In the genomic region with DNA sequence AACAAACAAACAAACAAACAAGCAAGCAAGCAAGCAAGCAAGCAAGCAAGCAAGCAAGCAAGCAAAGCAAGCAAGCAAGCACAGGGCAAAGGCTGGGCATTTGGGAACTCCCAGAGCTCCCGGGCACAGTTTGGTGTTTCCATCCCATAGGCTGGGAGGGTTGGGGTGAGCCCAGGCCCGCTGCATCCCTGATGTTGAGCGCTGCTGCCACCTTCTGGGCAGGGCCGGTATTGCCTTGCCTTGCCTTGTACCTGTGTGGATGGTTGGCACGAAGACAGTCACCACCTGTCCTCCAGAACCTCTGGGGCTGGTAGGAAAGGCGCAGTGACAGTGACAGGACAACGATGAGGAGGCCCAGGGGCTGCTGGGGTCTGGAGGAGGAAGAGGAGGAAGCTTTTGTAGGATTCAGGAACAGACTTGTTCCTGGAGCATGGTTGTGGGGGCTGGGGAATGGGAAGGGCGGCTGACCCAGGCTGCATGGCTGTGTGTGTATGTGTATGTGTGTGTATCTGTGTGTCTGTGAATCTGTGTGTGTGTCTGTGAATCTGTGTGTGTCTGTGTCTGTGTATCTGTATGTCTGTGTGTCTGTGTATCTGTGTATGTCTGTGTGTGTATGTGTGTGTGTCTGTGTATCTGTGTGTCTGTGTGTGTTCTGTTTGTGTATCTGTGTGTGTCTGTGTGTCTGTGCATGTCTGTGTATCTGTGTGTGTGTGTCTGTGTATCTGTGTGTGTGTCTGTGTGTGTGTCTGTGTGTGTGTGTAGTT, we compare ENCODE assay signal across 8 cellular contexts. TPM values are rescaled to one million over a fixed set of nuclear protein-coding genes. Genes with fewer than 3 reads are reported as not detected.
DNase-seq lines count a peak whose midpoint lies in the region; ATAC-seq and TF ChIP-seq lines count a peak whose summit lies in the region.

No MANE protein-coding gene starts in this region.

- no peaks in the 10 kb centered on the region for H3K9me3 ChIP-seq in A673 (ENCODE audit: low read depth, low read length, poor library complexity, severe bottlenecking)
- no peaks in the 10 kb centered on the region for H3K9me3 ChIP-seq in left lung

- H3K27ac ChIP-seq in A673 (ENCODE audit: low read depth, low read length, poor library complexity, severe bottlenecking), result no peak overlapping the region
- no peak overlapping the region for H3K27ac ChIP-seq in left lung

- CTCF ChIA-PET in A673 (lab: Charles Lee), result interaction anchor here (0.5 to 1.9 kb wide), 20 partner anchors 9 to 204 kb away, joined by 3 to 45 read pairs (median 4); a partner anchor contains a TSS

- DNase-seq in A673 (ENCODE audit: low spot score), result peak; percentile 87
- DNase-seq in NCI-H510A (lab: John Stamatoyannopoulos, UW), result peak; percentile 38
- peak; percentile 82 to 98 for DNase-seq in activated CD4-positive, alpha-beta T cell treated with anti-CD3 and anti-CD28 coated beads for 4 hours
- DNase-seq in cerebellar nuclear complex (lab: John Stamatoyannopoulos, UW), result peak; percentile 28 to 57
- peak; percentile 81 to 97 for DNase-seq in left lung
- peak; percentile 85 to 98 for DNase-seq in stimulated activated CD4-positive, alpha-beta T cell treated with anti-CD3 and anti-CD28 coated beads, Interleukin-4, amount 100 ng/mL, for 48 hours (ENCODE audit: low read depth in 2 of 2)

- POLR2A ChIA-PET in A673 (lab: Charles Lee; ENCODE audit: low non-redundant PET), result no interaction called here

- intact Hi-C loops in A673 (cut with micrococcal nuclease; ENCODE audit: unreplicated experiment), result loop anchor here (1.0 kb wide), 1 partner anchor 119 kb away; no protein-coding TSS in a partner anchor
- intact Hi-C loops in left lung (cut with DNase I), result loop anchor here (5.0 to 10.0 kb wide), 2 partner anchors 111 to 119 kb away; no protein-coding TSS in a partner anchor

- H3K4me3 ChIP-seq in A673 (ENCODE audit: low read depth, low read length, poor library complexity, severe bottlenecking) (no peak overlapping the region), left lung (no peak overlapping the region)

- H3K4me1 ChIP-seq in A673 (ENCODE audit: insufficient read depth, low read length, poor library complexity, severe bottlenecking) (peaks cover 7% of the 10 kb centered on the region), left lung (no peaks in the 10 kb centered on the region)

- H3K36me3 ChIP-seq in A673 (ENCODE audit: insufficient read depth, low read length, poor library complexity, severe bottlenecking), result no peaks in the 10 kb centered on the region
- no peaks in the 10 kb centered on the region for H3K36me3 ChIP-seq in left lung

- no peaks in the 10 kb centered on the region for H3K27me3 ChIP-seq in A673 (replicated peaks; ENCODE audit: insufficient read depth, low read depth, low read length, poor library complexity)
- H3K27me3 ChIP-seq in left lung, result peaks cover 0 to 55% of the 10 kb centered on the region in 2 donors

- TF ChIP-seq CTCF in A673 (conservative IDR thresholded peaks at IDR 0.05; ENCODE audit: low read depth, low read length) (peak; percentile 96), left lung (IDR thresholded peaks at IDR 0.05) (peak; percentile 87 to 96)

- ATAC-seq in GM18519 (IDR thresholded peaks at IDR 0.05; ENCODE audit: low FRiP score, unreplicated experiment), result peak; percentile 54
- ATAC-seq in HG03108 (IDR thresholded peaks at IDR 0.05; ENCODE audit: unreplicated experiment), result peak; percentile 80
- ATAC-seq in left lung, result peak; percentile 100

- BruUV-seq in A673 (replicated peaks; lab: Mats Ljungman, UMichigan), result no TSS peak

RNA-seq across cellular contexts. Expression of a gene that starts 6.4 kb away (rescaled TPM):
- total RNA-seq in A673 (2021), result 37.8 and 47.1 TPM in 2 replicates
- 1 to 10 TPM; 5.4 to 6.9 TPM for total RNA-seq in left lung

RNA-seq across cellular contexts. Expression of a gene that starts 12.7 kb away (rescaled TPM):
- total RNA-seq in A673 (2021) (20.7 and 22.9 TPM in 2 replicates), left lung (10 to 100 TPM; 35.6 to 36.3 TPM)

RNA-seq across cellular contexts. Expression of a gene that starts 42.5 kb away (rescaled TPM):
- 133 and 138 TPM in 2 replicates for total RNA-seq in A673 (2021)
- 10 to 100 TPM; 44.6 to 66.3 TPM for total RNA-seq in left lung

RNA-seq across cellular contexts. Expression of a gene that starts 42.6 kb away (rescaled TPM):
- total RNA-seq in A673 (2021), result 11.1 and 11.8 TPM in 2 replicates
- 10 to 100 TPM; 10.3 to 10.4 TPM for total RNA-seq in left lung

RNA-seq across cellular contexts. Expression of a gene that starts 44.2 kb away (rescaled TPM):
- not detected in 2 replicates for total RNA-seq in A673 (2021)
- 10 to 100 TPM; 23.8 to 35.9 TPM for total RNA-seq in left lung

Comparison
In these comparisons a context has a peak if more than half of its experiments do, and no peak if none do; other contexts are left out.
1. DNase-seq: peak in every context shown above with its lines; median percentile 92 in stimulated activated CD4-positive, alpha-beta T cell treated with anti-CD3 and anti-CD28 coated beads, Interleukin-4, amount 100 ng/mL, for 48 hours; 90 in activated CD4-positive, alpha-beta T cell treated with anti-CD3 and anti-CD28 coated beads for 4 hours; 89 in left lung; 87 in A673; 42 in cerebellar nuclear complex; 38 in NCI-H510A.